Comparison of ENCODE assay signal across 8 cellular contexts in genomic region chr12:94649349-94650142, GRCh38. TPM values are rescaled to one million over a fixed set of nuclear protein-coding genes. Genes with fewer than 3 reads are reported as not detected.
DNase-seq lines count a peak whose midpoint lies in the region; ATAC-seq and TF ChIP-seq lines count a peak whose summit lies in the region.

No MANE protein-coding gene starts in this region.

- intact Hi-C loops in sciatic nerve (cut with DNase I): no loop called here

- H3K4me1 ChIP-seq in SJCRH30 (no peaks in the 10 kb centered on the region), iPS-15b (ENCODE audit: control insufficient read depth, insufficient read depth, low read length) (peaks cover 5% of the 10 kb centered on the region)

- peak overlapping the region in 3 of 5 experiments; percentile 20 to 85 (median 65) for H3K27ac Mint-ChIP-seq in brain

- no peak overlapping the region for H3K9ac ChIP-seq in iPS-15b (ENCODE audit: low read depth, low read length)

- TF ChIP-seq CTCF in brain (conservative IDR thresholded peaks at IDR 0.05): peak in 1 of 2 experiments; percentile 53

- H3K4me1 Mint-ChIP-seq in brain: peaks cover 40% of the 10 kb centered on the region

- peak; percentile 52 for DNase-seq in 8988T
- peak; percentile 16 to 36 for DNase-seq in SJCRH30
- DNase-seq in sciatic nerve (ENCODE audit: low spot score): peak; percentile 77
- no peak for DNase-seq in cortex of kidney (lab: John Stamatoyannopoulos, UW)

- H3K27ac ChIP-seq in SJCRH30: 0 out of 2 replicates have a peak overlapping the region, but pooled peaks have one; percentile 7

- no peaks in the 10 kb centered on the region for H3K36me3 Mint-ChIP-seq in brain

- H3K9me3 ChIP-seq in SJCRH30 (replicated peaks): no peaks in the 10 kb centered on the region
- H3K9me3 ChIP-seq in iPS-15b (ENCODE audit: control insufficient read depth, insufficient read depth, low read length): no peaks in the 10 kb centered on the region

- H3K36me3 ChIP-seq in SJCRH30 (no peaks in the 10 kb centered on the region), iPS-15b (ENCODE audit: control insufficient read depth, insufficient read depth, low read length) (no peaks in the 10 kb centered on the region)

- H3K27me3 ChIP-seq in SJCRH30 (no peaks in the 10 kb centered on the region), iPS-15b (ENCODE audit: control insufficient read depth, insufficient read depth, low read length) (peaks cover 21% of the 10 kb centered on the region)

- ATAC-seq in GM18511 (IDR thresholded peaks at IDR 0.05; ENCODE audit: unreplicated experiment) (peak; percentile 56), HG03064 (IDR thresholded peaks at IDR 0.05; ENCODE audit: low read depth, unreplicated experiment) (peak; percentile 52), sciatic nerve (peak; percentile 59)

- no peaks in the 10 kb centered on the region for H3K9me3 Mint-ChIP-seq in brain

- peaks cover 39% of the 10 kb centered on the region for H3K27me3 Mint-ChIP-seq in brain

- H3K4me3 Mint-ChIP-seq in brain: peak overlapping the region; percentile 82 to 92 (median 88)

- peak overlapping the region; percentile 71 for H3K4me3 ChIP-seq in SJCRH30
- H3K4me3 ChIP-seq in iPS-15b (ENCODE audit: low read depth, low read length): peak overlapping the region; percentile 66

RNA-seq across cellular contexts. Expression of gene TMCC3, which starts 0.8 kb away (rescaled TPM):
- 2.4 and 2.5 TPM in 2 replicates for total RNA-seq in SJCRH30 (2014; rRNA removed; shearing (Covaris generic))
- polyA plus RNA-seq in brain (ENCODE audit: insufficient read depth, low read depth, low replicate concordance): 8.4 TPM
- 24.9 TPM for total RNA-seq in sciatic nerve
